ENCODE assay signal across 10 cellular contexts in genomic region chr4:88018471-88018870, GRCh38. TPM values are rescaled to one million over a fixed set of nuclear protein-coding genes. Genes with fewer than 3 reads are reported as not detected.
DNase-seq lines count a peak whose midpoint lies in the region; ATAC-seq lines count a peak whose summit lies in the region.
"Had no signal": no experiment of that assay in that cellular context is flagged by ENCODE, and none has a peak within 500 bp of the region (broad histone marks: within the 10 kb centered on the region; RNA-seq: fewer than 3 reads in every experiment).

No MANE protein-coding gene starts in this region.

- H3K27ac ChIP-seq in mucosa of rectum (ENCODE audit: low read depth in 2 of 2, low read length in 2 of 2) = peak overlapping the region; percentile 56 to 72
- H3K27ac ChIP-seq in aorta (ENCODE audit: low read depth in 1 of 2, low read length in 2 of 2) = peak overlapping the region; percentile 95 to 98

- DNase-seq in Right ventricle myocardium inferior (ENCODE audit: missing footprints) = no peak
- DNase-seq in cardiac septum (ENCODE audit: low spot score) = no peak
- peak in 1 of 2 donors; percentile 79 for DNase-seq in aorta
- DNase-seq in NCI-H748 (lab: John Stamatoyannopoulos, UW; ENCODE audit: unreplicated experiment) = no peak
- no peak for DNase-seq in activated CD4-positive, alpha-beta T cell treated with anti-CD3 and anti-CD28 coated beads for 4 hours
- DNase-seq: stimulated activated CD4-positive, alpha-beta T cell treated with anti-CD3 and anti-CD28 coated beads, Interleukin-12 subunit alpha, Interleukin-12 subunit beta, amount 100 ng/mL, for 4 hours; testis had no signal

- H3K36me3 ChIP-seq in endocrine pancreas (ENCODE audit: control insufficient read depth, insufficient read depth, low read length) = peaks cover 3% of the 10 kb centered on the region
- H3K36me3 ChIP-seq in mucosa of rectum (ENCODE audit: control insufficient read depth in 2 of 2, insufficient read depth in 2 of 2, low read length in 2 of 2) = peaks cover 0 to 4% of the 10 kb centered on the region in 2 donors
- H3K36me3 ChIP-seq in aorta (ENCODE audit: control insufficient read depth in 1 of 2, insufficient read depth in 2 of 2, low read length in 1 of 2) = peaks cover 0 to 2% of the 10 kb centered on the region in 2 donors

- peaks cover 41% of the 10 kb centered on the region for H3K4me1 ChIP-seq in endocrine pancreas (ENCODE audit: control insufficient read depth, insufficient read depth, low read length)
- H3K4me1 ChIP-seq in mucosa of rectum (ENCODE audit: control insufficient read depth in 2 of 2, insufficient read depth in 2 of 2, low read length in 2 of 2) = no peaks in the 10 kb centered on the region
- peaks cover 4 to 12% of the 10 kb centered on the region in 2 donors for H3K4me1 ChIP-seq in aorta (ENCODE audit: control insufficient read depth in 1 of 2, insufficient read depth in 2 of 2, low read length in 2 of 2)

- H3K27me3 ChIP-seq in endocrine pancreas (ENCODE audit: control insufficient read depth, insufficient read depth, low read length) (no peaks in the 10 kb centered on the region), mucosa of rectum (ENCODE audit: control insufficient read depth in 2 of 2, insufficient read depth in 2 of 2, low read length in 2 of 2) (no peaks in the 10 kb centered on the region), aorta (ENCODE audit: control insufficient read depth in 1 of 2, insufficient read depth in 2 of 2, low read length in 1 of 2) (no peaks in the 10 kb centered on the region)
- H3K27me3 ChIP-seq: testis had no signal

- H3K9me3 ChIP-seq in endocrine pancreas (ENCODE audit: control insufficient read depth, low read length) = no peaks in the 10 kb centered on the region
- H3K9me3 ChIP-seq in mucosa of rectum (ENCODE audit: control insufficient read depth in 2 of 2, low read length in 2 of 2) = no peaks in the 10 kb centered on the region
- no peaks in the 10 kb centered on the region for H3K9me3 ChIP-seq in aorta (ENCODE audit: control insufficient read depth, low read length)
- H3K9me3 ChIP-seq: testis had no signal

- intact Hi-C loops in Right ventricle myocardium inferior (cut with DNase I) (no loop called here), cardiac septum (cut with DNase I) (no loop called here), aorta (cut with DNase I) (loop anchor here in 1 of 2 donors (10.0 kb wide), 1 partner anchor 494 kb away; the partner anchor contains the start of gene SPARCL1)

- H3K9ac ChIP-seq in endocrine pancreas (ENCODE audit: control insufficient read depth, insufficient read depth, low read length) (no peak overlapping the region), mucosa of rectum (ENCODE audit: low read depth in 1 of 2, low read length in 2 of 2) (no peak overlapping the region)

- peak overlapping the region; percentile 73 for H3K4me3 ChIP-seq in endocrine pancreas (ENCODE audit: control insufficient read depth, insufficient read depth, low read length)
- no peak overlapping the region for H3K4me3 ChIP-seq in mucosa of rectum (ENCODE audit: low read length in 2 of 2)
- peak overlapping the region in 1 of 2 donors; percentile 45 for H3K4me3 ChIP-seq in aorta (ENCODE audit: low read length in 2 of 2)
- H3K4me3 ChIP-seq: testis had no signal

- 5 to 7% methylated on average over 5 of the region's 5 CpGs for WGBS in aorta, 2 donors

- ATAC-seq in Right ventricle myocardium inferior (peak; percentile 75), aorta (ENCODE audit: low FRiP score) (peak; percentile 87), HG02798 (IDR thresholded peaks at IDR 0.05; ENCODE audit: poor library complexity, unreplicated experiment) (no peak)

RNA-seq across cellular contexts. Expression of gene PKD2, which starts 11.0 kb away (rescaled TPM):
- total RNA-seq in Right ventricle myocardium inferior (12.3 TPM), cardiac septum (25.1 TPM), aorta (100 to 1,000 TPM; 132 to 311 TPM)
- polyA plus RNA-seq in aorta = 10 to 100 TPM; 62.7 to 87.3 TPM

RNA-seq across cellular contexts. Expression of gene SPP1, which starts 43.0 kb away (rescaled TPM):
- total RNA-seq in Right ventricle myocardium inferior (5.0 TPM), cardiac septum (20.9 TPM), aorta (100 to 1,000 TPM; 180 to 199 TPM)
- 10 to 100 TPM in 1 of 2 donors, 1 to 10 TPM in 1; 3.7 to 89.2 TPM for polyA plus RNA-seq in aorta
